Comparison of ENCODE assay signal across 20 cellular contexts in genomic region chr20:22474215-22474614, GRCh38.
"Had no signal": no experiment of that assay in that cellular context is flagged by ENCODE, and none has a peak within 500 bp of the region (broad histone marks: within the 10 kb centered on the region; RNA-seq: fewer than 3 reads in every experiment).

No MANE protein-coding gene starts in this region.

- H3K9me3 ChIP-seq: MG63, SK-N-SH had no signal

- H3K27me3 ChIP-seq: MG63 had no signal

- ATAC-seq: HepG2 had no signal

- H3K36me3 ChIP-seq: MG63 had no signal

- H3K4me3 ChIP-seq: MG63 had no signal

- DNase-seq: IMR-90, Karpas-422, KG1, MG63, NCI-H1092 treated with DMSO at 0.1 percent for 48 hours, NCI-H146, NCI-H1694 treated with DMSO at 0.1 percent for 48 hours, NCI-H1930, NCI-H2081, NCI-H2107, NCI-H2227 treated with DMSO at 0.1 percent for 48 hours, NCI-H524, NCI-H526 treated with DMSO at 0.1 percent for 48 hours, NCI-H774, Right ventricle myocardium superior, RPMI8226, SIG-M5, SK-N-SH, SW 1271 had no signal
